ENCODE assay signal across 1 cellular context in genomic region chr6:21828689-21829088, GRCh38.
TF ChIP-seq lines count a peak whose summit lies in the region.

No MANE protein-coding gene starts in this region.

TF ChIP-seq in GM23338, 12 proteins besides CTCF, POLR2A, EP300 and RAD21:
- TF ChIP-seq ETS1 (IDR thresholded peaks at IDR 0.05) (no peak), ZNF331 (CRISPR knock-in tag; IDR thresholded peaks at IDR 0.05; ENCODE audit: low read depth) (no peak), ZNF114 (CRISPR knock-in tag; IDR thresholded peaks at IDR 0.05) (no peak), ZNF462 (CRISPR knock-in tag; IDR thresholded peaks at IDR 0.05) (no peak), POLR2AphosphoS5 (IDR thresholded peaks at IDR 0.05; ENCODE audit: low read depth) (no peak), EZH2 (IDR thresholded peaks at IDR 0.05; ENCODE audit: low read depth, unreplicated experiment) (no peak), EZH2phosphoT487 (IDR thresholded peaks at IDR 0.05; ENCODE audit: unreplicated experiment) (no peak), CREB1 (CRISPR knock-in tag; IDR thresholded peaks at IDR 0.05; ENCODE audit: low read depth) (no peak), STAT1 (IDR thresholded peaks at IDR 0.05; ENCODE audit: unreplicated experiment) (no peak), JUNB (IDR thresholded peaks at IDR 0.05; ENCODE audit: unreplicated experiment) (no peak), REST (IDR thresholded peaks at IDR 0.05; ENCODE audit: unreplicated experiment) (no peak), NANOG (IDR thresholded peaks at IDR 0.05; ENCODE audit: borderline replicate concordance) (no peak)
